27 cellular contexts compared by ENCODE assay signal in the genomic region with DNA sequence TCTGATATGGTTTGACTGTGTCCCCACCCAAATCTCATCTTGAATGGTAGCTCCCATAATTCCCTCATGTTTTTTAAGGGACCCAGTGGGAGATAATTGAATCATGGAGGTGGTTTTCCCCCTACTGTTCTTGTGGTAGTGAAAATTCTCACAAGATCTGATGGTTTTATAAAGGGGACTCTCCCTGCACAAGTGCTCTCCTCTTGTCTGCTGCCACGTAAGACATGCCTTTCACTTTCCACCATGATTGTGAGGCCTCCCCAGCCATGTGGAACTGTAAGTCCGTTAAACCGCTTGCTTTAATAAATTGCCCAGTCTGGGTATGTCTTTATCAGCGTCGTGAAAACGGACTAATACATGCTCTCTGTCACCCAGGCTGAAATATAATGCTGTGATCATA.
"Had no signal": no experiment of that assay in that cellular context is flagged by ENCODE, and none has a peak within 500 bp of the region (broad histone marks: within the 10 kb centered on the region; RNA-seq: fewer than 3 reads in every experiment).

No MANE protein-coding gene starts in this region.

- FAIRE-seq: urothelium cell line had no signal

- H3K4me1 ChIP-seq: stomach, suprapubic skin, testis, thyroid gland, tibial artery, tibial nerve, transverse colon, upper lobe of left lung, upper lobe of right lung, uterus, vagina had no signal

- DNase-seq: stimulated activated CD4-positive, alpha-beta T cell treated with anti-CD3 and anti-CD28 coated beads, Interleukin-2, amount 100 ng/mL, for 48 hours; stimulated activated CD4-positive, alpha-beta T cell treated with anti-CD3 and anti-CD28 coated beads, Interleukin-4, amount 100 ng/mL, for 1 hour; stimulated activated CD4-positive, alpha-beta T cell treated with anti-CD3 and anti-CD28 coated beads, Interleukin-4, amount 100 ng/mL, for 24 hours; stimulated activated CD4-positive, alpha-beta T cell treated with anti-CD3 and anti-CD28 coated beads, Interleukin-4, amount 100 ng/mL, for 4 hours; stimulated activated CD8-positive, alpha-beta memory T cell treated with anti-CD3 and anti-CD28 coated beads, Interleukin-4, amount 100 ng/mL, for 48 hours; stimulated activated naive B cell treated with anti-CD40 and anti-IgM and Interleukin-4, amounts not matched to agents 10 μg/mL and 1 μg/mL and 100 μg/mL, for 72 hours; stimulated activated naive CD4-positive, alpha-beta T cell; stimulated activated naive CD4-positive, alpha-beta T cell treated with Interleukin-2 at 50 U/mL for 16 hours; stimulated activated naive CD8-positive, alpha-beta T cell treated with anti-CD3 and anti-CD28 coated beads, Interleukin-15, amount 100 ng/mL, for 72 hours; stimulated activated naive CD8-positive, alpha-beta T cell treated with anti-CD3 and anti-CD28 coated beads, Interleukin-15, Interleukin-2, amounts not matched to agents 100 U/mL and 50 U/mL, for 24 hours; stomach; substantia nigra; testis; thyroid gland; tibial artery; transverse colon; trophoblast cell; upper lobe of left lung; upper lobe of right lung; uterus had no signal

- H3K4me3 ChIP-seq: stomach, suprapubic skin, testis, thoracic aorta, thyroid gland, tibial artery, tibial nerve, transverse colon, upper lobe of left lung, upper lobe of right lung, uterus, vagina had no signal

- H3K36me3 ChIP-seq: stomach, suprapubic skin, thoracic aorta, thyroid gland, tibial artery, tibial nerve, transverse colon, upper lobe of left lung, upper lobe of right lung, uterus, vagina had no signal

- H3K9me3 ChIP-seq: stomach, suprapubic skin, testis, thoracic aorta, thyroid gland, tibial artery, tibial nerve, transverse colon, upper lobe of left lung, upper lobe of right lung, uterus, vagina had no signal

- H3K27ac ChIP-seq: stomach, suprapubic skin, testis, thoracic aorta, thyroid gland, tibial artery, tibial nerve, transverse colon, upper lobe of left lung, upper lobe of right lung, uterus, vagina had no signal

- H3K27me3 ChIP-seq: stomach, suprapubic skin, testis, thyroid gland, tibial artery, tibial nerve, transverse colon, upper lobe of left lung, upper lobe of right lung, uterus, vagina had no signal

- ATAC-seq: stimulated activated effector memory CD8-positive, alpha-beta T cell treated with anti-CD3 and anti-CD28 coated beads, Interleukin-12 subunit alpha, Interleukin-12 subunit beta, amount 100 ng/mL, for 72 hours; stimulated activated memory B cell treated with anti-CD40 and anti-IgM and Interleukin-4, amounts not matched to agents 10 μg/mL and 1 μg/mL and 100 μg/mL, for 72 hours; stimulated activated naive B cell treated with anti-CD40 and anti-IgM and Interleukin-4, amounts not matched to agents 10 μg/mL and 1 μg/mL and 100 μg/mL, for 72 hours; stimulated activated naive CD8-positive, alpha-beta T cell treated with anti-CD3 and anti-CD28 coated beads, Interleukin-15, amount 100 ng/mL, for 72 hours; stimulated activated naive CD8-positive, alpha-beta T cell treated with anti-CD3 and anti-CD28 coated beads, Interleukin-15, Interleukin-2, amounts not matched to agents 100 U/mL and 50 U/mL, for 24 hours; upper lobe of right lung had no signal
